12 cellular contexts compared by ENCODE assay signal in the genomic region with DNA sequence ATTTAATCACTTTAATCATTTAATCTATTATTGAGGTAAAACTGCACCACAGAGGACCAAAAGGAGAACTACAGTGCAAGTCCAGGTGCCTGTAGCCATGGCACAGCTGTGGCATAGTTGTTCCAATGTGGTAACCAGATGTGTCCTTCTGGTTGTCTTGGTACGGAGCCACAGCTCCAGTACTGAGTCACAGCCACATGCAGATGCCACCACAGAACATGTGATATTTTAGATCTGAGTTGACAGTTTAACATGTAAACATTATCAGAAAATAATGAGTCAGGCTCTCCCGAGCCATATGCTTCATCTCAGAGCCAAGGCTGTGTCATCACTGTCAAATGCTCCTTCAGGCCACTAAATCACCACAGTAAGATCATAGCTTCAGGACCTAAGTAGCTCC. TPM values are rescaled to one million over a fixed set of nuclear protein-coding genes. Genes with fewer than 3 reads are reported as not detected.
DNase-seq lines count a peak whose midpoint lies in the region; ATAC-seq and TF ChIP-seq lines count a peak whose summit lies in the region.
"Had no signal": no experiment of that assay in that cellular context is flagged by ENCODE, and none has a peak within 500 bp of the region (broad histone marks: within the 10 kb centered on the region; RNA-seq: fewer than 3 reads in every experiment).

No MANE protein-coding gene starts in this region.

- no peaks in the 10 kb centered on the region for H3K36me3 Mint-ChIP-seq in activated CD4-positive, alpha-beta memory T cell treated with anti-CD3 and anti-CD28 coated beads for 36 hours
- no peaks in the 10 kb centered on the region for H3K36me3 Mint-ChIP-seq in activated CD4-positive, alpha-beta memory T cell treated with anti-CD3 and anti-CD28 coated beads, Interleukin-2, amount 10 ng/mL, durations not matched to agents 7 days and 5 days (ENCODE audit: low read depth)

- CTCF ChIA-PET in activated CD4-positive, alpha-beta memory T cell treated with anti-CD3 and anti-CD28 coated beads for 36 hours (lab: Charles Lee), result no interaction called here
- CTCF ChIA-PET in activated CD4-positive, alpha-beta memory T cell treated with anti-CD3 and anti-CD28 coated beads, Interleukin-2, amount 10 ng/mL, durations not matched to agents 7 days and 5 days (lab: Charles Lee), result no interaction called here

- WGBS in gastroesophageal sphincter (ENCODE audit: low coverage in 1 of 2), 2 donors, result 50 to 52% methylated on average over 1 to 2 of the region's 2 CpGs

- TF ChIP-seq EP300 in gastroesophageal sphincter (IDR thresholded peaks at IDR 0.05), result no peak

- in situ Hi-C loops in astrocyte of the spinal cord (cut with HindIII; ENCODE audit: low sequenced_read_pairs), result no loop called here

- H3K27me3 ChIP-seq in skeletal muscle satellite cell (ENCODE audit: control insufficient read depth, insufficient read depth, low read length) (no peaks in the 10 kb centered on the region), gastroesophageal sphincter (peaks cover 8% of the 10 kb centered on the region)
- H3K27me3 ChIP-seq: dorsolateral prefrontal cortex had no signal

- peaks cover 24% of the 10 kb centered on the region for H3K4me1 ChIP-seq in skeletal muscle satellite cell (ENCODE audit: control insufficient read depth, insufficient read depth, low read length)
- H3K4me1 ChIP-seq in gastroesophageal sphincter, result no peaks in the 10 kb centered on the region

- no peaks in the 10 kb centered on the region for H3K36me3 ChIP-seq in skeletal muscle satellite cell (ENCODE audit: insufficient read depth, low read length)
- no peaks in the 10 kb centered on the region for H3K36me3 ChIP-seq in gastroesophageal sphincter
- H3K36me3 ChIP-seq: thoracic aorta had no signal

- no peaks in the 10 kb centered on the region for H3K4me1 Mint-ChIP-seq in activated CD4-positive, alpha-beta memory T cell treated with anti-CD3 and anti-CD28 coated beads for 36 hours (ENCODE audit: low read depth)
- no peaks in the 10 kb centered on the region for H3K4me1 Mint-ChIP-seq in activated CD4-positive, alpha-beta memory T cell treated with anti-CD3 and anti-CD28 coated beads, Interleukin-2, amount 10 ng/mL, durations not matched to agents 7 days and 5 days

- POLR2A ChIA-PET in activated CD4-positive, alpha-beta memory T cell treated with anti-CD3 and anti-CD28 coated beads for 36 hours (lab: Charles Lee), result no interaction called here
- POLR2A ChIA-PET in activated CD4-positive, alpha-beta memory T cell treated with anti-CD3 and anti-CD28 coated beads, Interleukin-2, amount 10 ng/mL, durations not matched to agents 7 days and 5 days (lab: Charles Lee), result no interaction called here

- no peaks in the 10 kb centered on the region for H3K9me3 ChIP-seq in skeletal muscle satellite cell (replicated peaks; ENCODE audit: low read length)
- no peaks in the 10 kb centered on the region for H3K9me3 ChIP-seq in gastroesophageal sphincter
- H3K9me3 ChIP-seq: thoracic aorta had no signal

- TF ChIP-seq CTCF in astrocyte of the spinal cord (IDR thresholded peaks at IDR 0.05; ENCODE audit: low read depth, low read length) (no peak), gastroesophageal sphincter (IDR thresholded peaks at IDR 0.05) (no peak)

- H3K27me3 Mint-ChIP-seq in activated CD4-positive, alpha-beta memory T cell treated with anti-CD3 and anti-CD28 coated beads for 36 hours, result peaks cover 5% of the 10 kb centered on the region
- no peaks in the 10 kb centered on the region for H3K27me3 Mint-ChIP-seq in activated CD4-positive, alpha-beta memory T cell treated with anti-CD3 and anti-CD28 coated beads, Interleukin-2, amount 10 ng/mL, durations not matched to agents 7 days and 5 days

- H3K4me3 ChIP-seq in astrocyte of the spinal cord (ENCODE audit: low read depth, low read length) (no peak overlapping the region), skeletal muscle satellite cell (ENCODE audit: low read length) (no peak overlapping the region), gastroesophageal sphincter (no peak overlapping the region)
- H3K4me3 ChIP-seq: dorsolateral prefrontal cortex, SK-N-MC, thoracic aorta had no signal

- DNase-seq in activated CD4-positive, alpha-beta memory T cell treated with anti-CD3 and anti-CD28 coated beads for 36 hours, result peak; percentile 12
- DNase-seq in activated CD4-positive, alpha-beta memory T cell treated with anti-CD3 and anti-CD28 coated beads, Interleukin-2, amount 10 ng/mL, durations not matched to agents 7 days and 5 days, result no peak
- DNase-seq in astrocyte of the spinal cord (ENCODE audit: low read depth, low spot score) (peak; percentile 49), NCI-H187 (lab: John Stamatoyannopoulos, UW) (no peak), NCI-H774 (lab: John Stamatoyannopoulos, UW) (no peak)
- DNase-seq: NCI-H1092 had no signal

- ATAC-seq in HG03175 (IDR thresholded peaks at IDR 0.05; ENCODE audit: unreplicated experiment) (peak; percentile 47), gastroesophageal sphincter (no peak)

- no peak overlapping the region for H3K9ac ChIP-seq in skeletal muscle satellite cell (ENCODE audit: low read depth, low read length)

- H3K4me3 Mint-ChIP-seq in activated CD4-positive, alpha-beta memory T cell treated with anti-CD3 and anti-CD28 coated beads for 36 hours, result no peak overlapping the region
- H3K4me3 Mint-ChIP-seq in activated CD4-positive, alpha-beta memory T cell treated with anti-CD3 and anti-CD28 coated beads, Interleukin-2, amount 10 ng/mL, durations not matched to agents 7 days and 5 days, result no peak overlapping the region

- no peaks in the 10 kb centered on the region for H3K9me3 Mint-ChIP-seq in activated CD4-positive, alpha-beta memory T cell treated with anti-CD3 and anti-CD28 coated beads for 36 hours
- no peaks in the 10 kb centered on the region for H3K9me3 Mint-ChIP-seq in activated CD4-positive, alpha-beta memory T cell treated with anti-CD3 and anti-CD28 coated beads, Interleukin-2, amount 10 ng/mL, durations not matched to agents 7 days and 5 days

- no peak for TF ChIP-seq POLR2A in gastroesophageal sphincter (IDR thresholded peaks at IDR 0.05)

- intact Hi-C loops in activated CD4-positive, alpha-beta memory T cell treated with anti-CD3 and anti-CD28 coated beads for 36 hours (cut with micrococcal nuclease), result no loop called here

- no peak overlapping the region for H3K27ac ChIP-seq in gastroesophageal sphincter
- H3K27ac ChIP-seq: SK-N-MC, thoracic aorta had no signal

- H3K27ac Mint-ChIP-seq in activated CD4-positive, alpha-beta memory T cell treated with anti-CD3 and anti-CD28 coated beads for 36 hours, result no peak overlapping the region
- no peak overlapping the region for H3K27ac Mint-ChIP-seq in activated CD4-positive, alpha-beta memory T cell treated with anti-CD3 and anti-CD28 coated beads, Interleukin-2, amount 10 ng/mL, durations not matched to agents 7 days and 5 days

- H3K4me2 ChIP-seq in skeletal muscle satellite cell (ENCODE audit: low read length), result peak overlapping the region; percentile 39

RNA-seq across cellular contexts. Expression of a gene that starts 56.4 kb away (rescaled TPM):
- not detected for total RNA-seq in activated CD4-positive, alpha-beta memory T cell treated with anti-CD3 and anti-CD28 coated beads for 36 hours
- not detected for total RNA-seq in activated CD4-positive, alpha-beta memory T cell treated with anti-CD3 and anti-CD28 coated beads, Interleukin-2, amount 10 ng/mL, durations not matched to agents 7 days and 5 days
- total RNA-seq in skeletal muscle satellite cell (2012; rRNA removed), result 1.0 and 1.7 TPM in 2 replicates
- total RNA-seq in gastroesophageal sphincter, result under 1 TPM in 1 of 4 donors, not detected in 3; 0.27 TPM
- total RNA-seq: thoracic aorta had no signal

Comparison
In these comparisons a context has a peak if more than half of its experiments do, and no peak if none do; other contexts are left out.
1. DNase-seq: peak in activated CD4-positive, alpha-beta memory T cell treated with anti-CD3 and anti-CD28 coated beads for 36 hours (single experiment) and astrocyte of the spinal cord (single experiment); none in activated CD4-positive, alpha-beta memory T cell treated with anti-CD3 and anti-CD28 coated beads, Interleukin-2, amount 10 ng/mL, durations not matched to agents 7 days and 5 days (single experiment), NCI-H187 (0 of 2) and NCI-H774 (single experiment).